18 cellular contexts compared by ENCODE assay signal in the genomic region with DNA sequence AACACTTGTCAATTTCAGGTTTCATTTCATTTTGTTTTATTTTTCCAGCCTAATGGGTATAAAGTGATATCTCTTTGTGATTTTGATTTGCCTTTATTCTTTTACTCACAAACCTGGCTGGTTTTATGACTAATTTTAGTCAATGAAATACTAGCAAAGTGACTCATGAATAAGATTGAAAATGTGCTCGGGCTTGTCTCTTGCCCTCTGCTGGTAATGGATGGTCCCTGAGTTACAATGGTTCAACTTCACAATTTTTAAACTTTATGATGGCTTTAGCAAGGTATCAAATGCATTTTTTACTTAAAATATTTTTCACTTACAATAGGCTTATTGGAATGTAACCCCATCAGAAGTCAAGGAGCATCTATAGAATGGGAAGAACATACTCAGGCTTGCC.
DNase-seq lines count a peak whose midpoint lies in the region; ATAC-seq, FAIRE-seq and TF ChIP-seq lines count a peak whose summit lies in the region.
"Had no signal": no experiment of that assay in that cellular context is flagged by ENCODE, and none has a peak within 500 bp of the region (broad histone marks: within the 10 kb centered on the region; RNA-seq: fewer than 3 reads in every experiment).

No MANE protein-coding gene starts in this region.

- intact Hi-C loops in heart right ventricle (cut with DNase I), result no loop called here

- H3K27ac ChIP-seq in H1 (ENCODE audit: low read depth, low read length) (no peak overlapping the region), smooth muscle cell (ENCODE audit: low read depth) (no peak overlapping the region), heart right ventricle (no peak overlapping the region)

- H3K79me1 ChIP-seq in H1 (ENCODE audit: low read depth, low read length), result no peaks in the 10 kb centered on the region

- H2BK5ac ChIP-seq in H1 (ENCODE audit: low read depth, low read length), result no peak overlapping the region

- no peaks in the 10 kb centered on the region for H3K23me2 ChIP-seq in H1 (ENCODE audit: low read depth, low read length)

- no peak overlapping the region for H4K5ac ChIP-seq in H1 (ENCODE audit: insufficient read length, low read depth, low read length)

- TF ChIP-seq CTCF in H1 (IDR thresholded peaks at IDR 0.05; ENCODE audit: control extremely low read depth in 1 of 3, insufficient read depth in 1 of 3, low read depth in 1 of 3, low read length in 3 of 3) (peak in 2 of 3 experiments; percentile 31 to 36; a peak in 3 of 4 replicates), smooth muscle cell (IDR thresholded peaks at IDR 0.05; ENCODE audit: borderline replicate concordance, insufficient read depth, poor library complexity, severe bottlenecking) (peak; percentile 47), heart right ventricle (IDR thresholded peaks at IDR 0.05) (no peak)

- POLR2A ChIA-PET in H1 (lab: Charles Lee; ENCODE audit: partially characterized antibody), result no interaction called here

- no peak overlapping the region for H3K56ac ChIP-seq in H1 (replicated peaks; ENCODE audit: insufficient read length, low read depth, low read length)

- H3F3A ChIP-seq in smooth muscle cell (ENCODE audit: low read depth), result no peaks in the 10 kb centered on the region

- H3K79me2 ChIP-seq in H1 (ENCODE audit: control insufficient read depth in 1 of 2, insufficient read depth in 2 of 2, low read length in 2 of 2) (no peaks in the 10 kb centered on the region), smooth muscle cell (ENCODE audit: low read depth) (no peaks in the 10 kb centered on the region)

- DNase-seq in DMS53 (lab: John Stamatoyannopoulos, UW) (peak; percentile 14), DMS53 treated with DMSO at 0.1 percent for 48 hours (lab: John Stamatoyannopoulos, UW; ENCODE audit: unreplicated experiment) (no peak), HPDE6-E6E7 (ENCODE audit: extremely low spot score) (peak; percentile 1), H1 (ENCODE audit: low read depth in 1 of 2, low spot score in 2 of 2) (no peak), smooth muscle cell (lab: John Stamatoyannopoulos, UW; ENCODE audit: unreplicated experiment) (no peak), NCI-H2171 treated with DMSO at 0.1 percent for 48 hours (lab: John Stamatoyannopoulos, UW) (no peak), heart right ventricle (no peak)
- DNase-seq: 8988T; activated CD4-positive, alpha-beta T cell treated with anti-CD3 and anti-CD28 coated beads, Interleukin-2, amount 50 U/mL, for 1 hour; aorta; CD8-positive, alpha-beta T cell; cortex of kidney; GDM1; NCI-H1417 treated with DMSO at 0.1 percent for 48 hours; NCI-H446 treated with DMSO at 0.1 percent for 48 hours; T-helper 2 cell had no signal

- FAIRE-seq in H1 (lab: Jason Lieb, UNC), result no peak

- no peak overlapping the region for H3K14ac ChIP-seq in H1 (ENCODE audit: insufficient read length)

- H2BK12ac ChIP-seq in H1 (ENCODE audit: low read depth, low read length), result no peak overlapping the region

- H3K23ac ChIP-seq in H1 (ENCODE audit: insufficient read length), result no peak overlapping the region

- H2BK20ac ChIP-seq in H1 (ENCODE audit: low read length), result no peak overlapping the region

- no peak for TF ChIP-seq POLR2A in H1 (IDR thresholded peaks at IDR 0.05; ENCODE audit: control extremely low read depth in 1 of 2, low read depth in 2 of 2, low read length in 2 of 2)

- CTCF ChIA-PET in H1 (lab: Charles Lee; ENCODE audit: partially characterized antibody), result interaction anchor here (1.1 to 2.4 kb wide), 6 partner anchors 9 to 779 kb away, joined by 3 to 10 read pairs (median 6); no protein-coding TSS in a partner anchor

- H3K27me3 ChIP-seq in H1 (replicated peaks in 1 of 4; ENCODE audit: control insufficient read depth in 3 of 4, extremely low read depth in 1 of 4, insufficient read depth in 3 of 4, low read length in 3 of 4) (no peaks in the 10 kb centered on the region), smooth muscle cell (ENCODE audit: low read depth) (no peaks in the 10 kb centered on the region), heart right ventricle (no peaks in the 10 kb centered on the region)

- no peak for TF ChIP-seq EP300 in H1 (IDR thresholded peaks at IDR 0.05; ENCODE audit: borderline replicate concordance in 1 of 2, low read depth in 2 of 2, low read length in 2 of 2)

- no peak overlapping the region for H2BK120ac ChIP-seq in H1 (replicated peaks; ENCODE audit: low read depth, low read length)

- 87% methylated on average over 1 of the region's 1 CpG; no CpG with 5 or more reads in 1 of the 2 experiments for WGBS in H1 (ENCODE audit: extremely low coverage in 1 of 2, insufficient coverage in 1 of 2, insufficient read length in 1 of 2, insufficient replicate concordance in 2 of 2, low coverage in 1 of 2, low lambda C conversion rate in 2 of 2, missing lambda C conversion rate in 1 of 2), 2 experiments
- WGBS in smooth muscle cell (ENCODE audit: low lambda C conversion rate), result 53% methylated on average over 1 of the region's 1 CpG
- 54 to 60% methylated on average over 1 of the region's 1 CpG for WGBS in heart right ventricle, 2 donors

- no peak overlapping the region for H4K8ac ChIP-seq in H1 (ENCODE audit: extremely low read depth, insufficient read depth, low read length)

- H3K9ac ChIP-seq in H1 (replicated peaks in 1 of 4; ENCODE audit: extremely low read depth in 1 of 4, low read depth in 3 of 4, low read length in 3 of 4) (no peak overlapping the region), smooth muscle cell (ENCODE audit: low read depth) (no peak overlapping the region)

- H3K4ac ChIP-seq in H1 (replicated peaks; ENCODE audit: insufficient read length, low read depth, low read length), result no peak overlapping the region

- no peaks in the 10 kb centered on the region for H3K9me3 ChIP-seq in H1 (ENCODE audit: insufficient read depth in 2 of 2, low read depth in 1 of 2, low read length in 1 of 2)
- H3K9me3 ChIP-seq in smooth muscle cell (replicated peaks; ENCODE audit: low read depth), result no peaks in the 10 kb centered on the region
- peaks cover 0 to 16% (median 0%) of the 10 kb centered on the region in 11 donors for H3K9me3 ChIP-seq in heart right ventricle

- no peak overlapping the region for H3K18ac ChIP-seq in H1 (ENCODE audit: extremely low read depth, low read length)

- TF ChIP-seq RAD21 in H1 (IDR thresholded peaks at IDR 0.05 in 1 of 2, conservative IDR thresholded peaks at IDR 0.05 in 1 of 2; ENCODE audit: low read depth in 2 of 2, low read length in 2 of 2), result peak; percentile 45 to 48

- no peaks in the 10 kb centered on the region for H4K20me1 ChIP-seq in H1 (replicated peaks in 1 of 2; ENCODE audit: control insufficient read depth in 1 of 2, insufficient read depth in 2 of 2, low read length in 2 of 2)
- H4K20me1 ChIP-seq in smooth muscle cell (ENCODE audit: low read depth), result no peaks in the 10 kb centered on the region

- H3K4me3 ChIP-seq in H1 (ENCODE audit: extremely low read depth in 1 of 4, insufficient read depth in 2 of 4, low read depth in 3 of 4, low read length in 4 of 4) (no peak overlapping the region), smooth muscle cell (no peak overlapping the region), heart right ventricle (no peak overlapping the region)
- H3K4me3 ChIP-seq: lung had no signal

- no peak overlapping the region for H2BK15ac ChIP-seq in H1 (ENCODE audit: low read length)

- H3K4me1 ChIP-seq in H1 (replicated peaks in 1 of 4; ENCODE audit: control insufficient read depth in 3 of 4, insufficient read depth in 4 of 4, low read length in 3 of 4) (no peaks in the 10 kb centered on the region), smooth muscle cell (ENCODE audit: low read depth) (no peaks in the 10 kb centered on the region), heart right ventricle (no peaks in the 10 kb centered on the region)

- H3K36me3 ChIP-seq in H1 (ENCODE audit: control insufficient read depth in 2 of 4, insufficient read depth in 4 of 4, low read length in 3 of 4), result no peaks in the 10 kb centered on the region
- no peaks in the 10 kb centered on the region for H3K36me3 ChIP-seq in smooth muscle cell (ENCODE audit: low read depth)
- H3K36me3 ChIP-seq in heart right ventricle, result no peaks in the 10 kb centered on the region

- H4K91ac ChIP-seq in H1 (replicated peaks; ENCODE audit: insufficient read length, low read length), result no peak overlapping the region

- H2AFZ ChIP-seq in H1 (ENCODE audit: low read length) (no peak overlapping the region), smooth muscle cell (ENCODE audit: low read depth) (no peak overlapping the region)

- H3K4me2 ChIP-seq in H1 (ENCODE audit: insufficient read depth in 1 of 2, low read depth in 2 of 2, low read length in 2 of 2) (no peak overlapping the region), smooth muscle cell (no peak overlapping the region)

- ATAC-seq in esophagus mucosa (no peak), heart right ventricle (no peak)
- ATAC-seq: CD8-positive, alpha-beta T cell had no signal

- H2AK5ac ChIP-seq in H1 (ENCODE audit: low read depth, low read length), result no peak overlapping the region

TF ChIP-seq in H1, 55 proteins besides CTCF, POLR2A, EP300 and RAD21 (continues in another document):
- TF ChIP-seq SUZ12 (IDR thresholded peaks at IDR 0.05; ENCODE audit: low read length) (no peak), NRF1 (IDR thresholded peaks at IDR 0.05; ENCODE audit: low read depth, low read length) (no peak), RBBP5 (IDR thresholded peaks at IDR 0.05; ENCODE audit: borderline replicate concordance, low read depth, low read length) (no peak), RXRA (IDR thresholded peaks at IDR 0.05; ENCODE audit: insufficient read depth, low read depth, low read length) (no peak), TAF1 (IDR thresholded peaks at IDR 0.05; ENCODE audit: low read depth, low read length) (no peak), EGR1 (IDR thresholded peaks at IDR 0.05; ENCODE audit: borderline replicate concordance, low read depth, low read length) (no peak)
- TF ChIP-seq, protein P1, sequence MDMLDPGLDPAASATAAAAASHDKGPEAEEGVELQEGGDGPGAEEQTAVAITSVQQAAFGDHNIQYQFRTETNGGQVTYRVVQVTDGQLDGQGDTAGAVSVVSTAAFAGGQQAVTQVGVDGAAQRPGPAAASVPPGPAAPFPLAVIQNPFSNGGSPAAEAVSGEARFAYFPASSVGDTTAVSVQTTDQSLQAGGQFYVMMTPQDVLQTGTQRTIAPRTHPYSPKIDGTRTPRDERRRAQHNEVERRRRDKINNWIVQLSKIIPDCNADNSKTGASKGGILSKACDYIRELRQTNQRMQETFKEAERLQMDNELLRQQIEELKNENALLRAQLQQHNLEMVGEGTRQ (IDR thresholded peaks at IDR 0.05; ENCODE audit: low read length), result no peak
- TF ChIP-seq, protein P2, sequence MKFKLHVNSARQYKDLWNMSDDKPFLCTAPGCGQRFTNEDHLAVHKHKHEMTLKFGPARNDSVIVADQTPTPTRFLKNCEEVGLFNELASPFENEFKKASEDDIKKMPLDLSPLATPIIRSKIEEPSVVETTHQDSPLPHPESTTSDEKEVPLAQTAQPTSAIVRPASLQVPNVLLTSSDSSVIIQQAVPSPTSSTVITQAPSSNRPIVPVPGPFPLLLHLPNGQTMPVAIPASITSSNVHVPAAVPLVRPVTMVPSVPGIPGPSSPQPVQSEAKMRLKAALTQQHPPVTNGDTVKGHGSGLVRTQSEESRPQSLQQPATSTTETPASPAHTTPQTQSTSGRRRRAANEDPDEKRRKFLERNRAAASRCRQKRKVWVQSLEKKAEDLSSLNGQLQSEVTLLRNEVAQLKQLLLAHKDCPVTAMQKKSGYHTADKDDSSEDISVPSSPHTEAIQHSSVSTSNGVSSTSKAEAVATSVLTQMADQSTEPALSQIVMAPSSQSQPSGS (IDR thresholded peaks at IDR 0.05; ENCODE audit: low read length), result no peak

Comparison
In these comparisons a context has a peak if more than half of its experiments do, and no peak if none do; other contexts are left out.
1. DNase-seq: peak in DMS53 (single experiment) and HPDE6-E6E7 (single experiment); none in DMS53 treated with DMSO at 0.1 percent for 48 hours (single experiment), H1 (0 of 2), smooth muscle cell (single experiment), NCI-H2171 treated with DMSO at 0.1 percent for 48 hours (single experiment) and heart right ventricle (0 of 2).
2. CTCF ChIP-seq: peak in H1 (2 of 3) and smooth muscle cell (single experiment); none in heart right ventricle (0 of 9).